8 cellular contexts compared by ENCODE assay signal in genomic region chr13:21458457-21458815, GRCh38. TPM values are rescaled to one million over a fixed set of nuclear protein-coding genes. Genes with fewer than 3 reads are reported as not detected.
A peak's percentile ranks its signal among the peaks of the same experiment; 100 is the strongest.
DNase-seq lines count a peak whose midpoint lies in the region; ATAC-seq and TF ChIP-seq lines count a peak whose summit lies in the region.

No MANE protein-coding gene starts in this region.

- intact Hi-C loops in ovary (cut with DNase I), result no loop called here
- intact Hi-C loops in uterus (cut with DNase I; ENCODE audit: low total_unique reads), result no loop called here

- H3K27me3 Mint-ChIP-seq in activated T-cell treated with anti-CD3 and anti-CD28 coated beads, Interleukin-2, amount 50 U/mL, for 4 hours (ENCODE audit: low read depth), result no peaks in the 10 kb centered on the region

- H3K36me3 Mint-ChIP-seq in activated T-cell treated with anti-CD3 and anti-CD28 coated beads, Interleukin-2, amount 50 U/mL, for 4 hours (ENCODE audit: insufficient read depth), result peaks cover 12% of the 10 kb centered on the region

- H3K9me3 Mint-ChIP-seq in activated T-cell treated with anti-CD3 and anti-CD28 coated beads, Interleukin-2, amount 50 U/mL, for 4 hours, result peaks cover under 1% of the 10 kb centered on the region

- DNase-seq in NK-92 treated with Interleukin-12 subunit alpha and Interleukin-12 subunit beta, amount 100 ng/mL, for 24 hours (lab: John Stamatoyannopoulos, UW), result peak; percentile 39
- DNase-seq in NK-92 (lab: John Stamatoyannopoulos, UW; ENCODE audit: unreplicated experiment) (no peak), NCI-H526 (lab: John Stamatoyannopoulos, UW) (peak; percentile 76 to 78), fibroblast of mammary gland (ENCODE audit: low read depth) (no peak), ovary (peak; percentile 19 to 47 (median 45)), uterus (peak; percentile 23 to 28)
- DNase-seq in activated T-cell treated with anti-CD3 and anti-CD28 coated beads, Interleukin-2, amount 50 U/mL, for 4 hours, result peak; percentile 45

- TF ChIP-seq POLR2A in ovary (IDR thresholded peaks at IDR 0.05) (no peak), uterus (IDR thresholded peaks at IDR 0.05) (no peak)

- peak overlapping the region; percentile 86 for H3K4me3 Mint-ChIP-seq in activated T-cell treated with anti-CD3 and anti-CD28 coated beads, Interleukin-2, amount 50 U/mL, for 4 hours

- no peak for TF ChIP-seq EP300 in ovary (IDR thresholded peaks at IDR 0.05)

- H3K27ac ChIP-seq in ovary (peak overlapping the region; percentile 67 to 84), uterus (peak overlapping the region; percentile 94 to 95)

- H3K9me3 ChIP-seq in ovary (no peaks in the 10 kb centered on the region), uterus (no peaks in the 10 kb centered on the region)

- peaks cover 39% of the 10 kb centered on the region for H3K4me1 Mint-ChIP-seq in activated T-cell treated with anti-CD3 and anti-CD28 coated beads, Interleukin-2, amount 50 U/mL, for 4 hours (ENCODE audit: low read depth)

- H3K4me1 ChIP-seq in ovary (ENCODE audit: insufficient read depth) (no peaks in the 10 kb centered on the region), uterus (no peaks in the 10 kb centered on the region)

- no peak for TF ChIP-seq CTCF in fibroblast of mammary gland (conservative IDR thresholded peaks at IDR 0.05; ENCODE audit: control insufficient read depth, insufficient read depth, low read depth, low read length)
- no peak for TF ChIP-seq CTCF in ovary (IDR thresholded peaks at IDR 0.05)
- no peak for TF ChIP-seq CTCF in uterus (IDR thresholded peaks at IDR 0.05)

- H3K4me3 ChIP-seq in fibroblast of mammary gland (ENCODE audit: control insufficient read depth, low read depth, low read length) (peak overlapping the region; percentile 94), ovary (peak overlapping the region; percentile 98), uterus (peak overlapping the region; percentile 88 to 92)

- 0 to 1% (median 0%) methylated on average over 16 of the region's 16 CpGs for WGBS in ovary, 3 donors

- peak; percentile 37 for ATAC-seq in HG02943 (IDR thresholded peaks at IDR 0.05; ENCODE audit: low read depth, unreplicated experiment)
- peak; percentile 24 to 46 for ATAC-seq in activated T-cell treated with anti-CD3 and anti-CD28 coated beads, Interleukin-2, amount 50 U/mL, for 4 hours

- H3K36me3 ChIP-seq in ovary, result no peaks in the 10 kb centered on the region
- no peaks in the 10 kb centered on the region for H3K36me3 ChIP-seq in uterus

- no peaks in the 10 kb centered on the region for H3K27me3 ChIP-seq in ovary
- H3K27me3 ChIP-seq in uterus, result no peaks in the 10 kb centered on the region

RNA-seq across cellular contexts. Expression of gene ZDHHC20, which starts 0.7 kb away (rescaled TPM):
- total RNA-seq in activated T-cell treated with anti-CD3 and anti-CD28 coated beads, Interleukin-2, amount 50 U/mL, for 4 hours, result 10 to 100 TPM; 45.5 to 51.6 (median 48.9) TPM
- total RNA-seq in ovary (10 to 100 TPM; 31.1 to 54.2 (median 33.3) TPM), uterus (100 to 1,000 TPM in 1 of 4 donors, 10 to 100 TPM in 3; 20.7 to 161 (median 61.9) TPM)
- 10 to 100 TPM; 16.3 to 25.9 TPM for polyA plus RNA-seq in ovary

Comparison
In these comparisons a context has a peak if more than half of its experiments do, and no peak if none do; other contexts are left out.
1. DNase-seq: peak in NK-92 treated with Interleukin-12 subunit alpha and Interleukin-12 subunit beta, amount 100 ng/mL, for 24 hours (single experiment), NCI-H526 (2 of 2), activated T-cell treated with anti-CD3 and anti-CD28 coated beads, Interleukin-2, amount 50 U/mL, for 4 hours (single experiment), ovary (5 of 5) and uterus (2 of 2); none in NK-92 (single experiment) and fibroblast of mammary gland (single experiment).
2. Peak in every context shown above with its lines, with median percentiles within 50 percentile points of each other: H3K4me3 ChIP-seq.